In genomic region chr5:10438301-10438700, GRCh38 we compare ENCODE assay signal across 29 cellular contexts.
"Had no signal": no experiment of that assay in that cellular context is flagged by ENCODE, and none has a peak within 500 bp of the region (broad histone marks: within the 10 kb centered on the region; RNA-seq: fewer than 3 reads in every experiment).

No MANE protein-coding gene starts in this region.

- H3K4me3 ChIP-seq: left lung, lower lobe of right lung, pancreas, prostate gland, skin epidermis, stomach, testis, thyroid gland, transverse colon, upper lobe of left lung, vagina had no signal

- H3K27me3 ChIP-seq: left lung, pancreas, stomach, testis, thyroid gland, upper lobe of left lung, vagina had no signal

- DNase-seq: immature natural killer cell; kidney; left colon; left lung; lower lobe of right lung; mammary epithelial cell; mesenchymal stem cell; naive B cell; natural killer cell; nucleus accumbens; pancreas; posterior cingulate gyrus; retina; right cardiac atrium; stimulated activated CD4-positive, alpha-beta T cell treated with anti-CD3 and anti-CD28 coated beads, Interleukin-12 subunit alpha, Interleukin-12 subunit beta, amount 100 ng/mL, for 4 hours; stimulated activated CD4-positive, alpha-beta T cell treated with anti-CD3 and anti-CD28 coated beads, Interleukin-15, amount 100 ng/mL, for 24 hours; stimulated activated CD4-positive, alpha-beta T cell treated with anti-CD3 and anti-CD28 coated beads, Interleukin-2, amount 100 ng/mL, for 24 hours; stimulated activated CD4-positive, alpha-beta T cell treated with anti-CD3 and anti-CD28 coated beads, Interleukin-4, amount 100 ng/mL, for 1 hour; stimulated activated naive B cell treated with anti-CD40 and anti-IgM and Interleukin-4, amounts not matched to agents 10 μg/mL and 1 μg/mL and 100 μg/mL, for 72 hours; stimulated activated naive CD8-positive, alpha-beta T cell treated with anti-CD3 and anti-CD28 coated beads, Interleukin-15, Interleukin-2, amounts not matched to agents 100 U/mL and 50 U/mL, for 24 hours; stomach; testis; thyroid gland; transverse colon; upper lobe of left lung had no signal

- H3K4me3 Mint-ChIP-seq: immature natural killer cell; natural killer cell; stimulated activated naive B cell treated with anti-CD40 and anti-IgM and Interleukin-4, amounts not matched to agents 10 μg/mL and 1 μg/mL and 100 μg/mL, for 72 hours had no signal

- H3K27me3 Mint-ChIP-seq: stimulated activated naive B cell treated with anti-CD40 and anti-IgM and Interleukin-4, amounts not matched to agents 10 μg/mL and 1 μg/mL and 100 μg/mL, for 72 hours had no signal

- H3K27ac Mint-ChIP-seq: natural killer cell; stimulated activated naive B cell treated with anti-CD40 and anti-IgM and Interleukin-4, amounts not matched to agents 10 μg/mL and 1 μg/mL and 100 μg/mL, for 72 hours had no signal

- H3K9me3 Mint-ChIP-seq: immature natural killer cell; naive B cell; natural killer cell; stimulated activated naive B cell treated with anti-CD40 and anti-IgM and Interleukin-4, amounts not matched to agents 10 μg/mL and 1 μg/mL and 100 μg/mL, for 72 hours had no signal

- ATAC-seq: left colon; left lung; lower lobe of right lung; natural killer cell; pancreas; right cardiac atrium; sciatic nerve; stimulated activated naive B cell treated with anti-CD40 and anti-IgM and Interleukin-4, amounts not matched to agents 10 μg/mL and 1 μg/mL and 100 μg/mL, for 72 hours; stimulated activated naive CD8-positive, alpha-beta T cell treated with anti-CD3 and anti-CD28 coated beads, Interleukin-15, Interleukin-2, amounts not matched to agents 100 U/mL and 50 U/mL, for 24 hours had no signal

- H3K27ac ChIP-seq: lower lobe of right lung, pancreas, prostate gland, skin epidermis, stomach, testis, thyroid gland, transverse colon, upper lobe of left lung, vagina had no signal
